In genomic region chr5:14250778-14251711, GRCh38 we compare ENCODE assay signal across 10 cellular contexts.
DNase-seq lines count a peak whose midpoint lies in the region; ATAC-seq and TF ChIP-seq lines count a peak whose summit lies in the region.
"Had no signal": no experiment of that assay in that cellular context is flagged by ENCODE, and none has a peak within 500 bp of the region (broad histone marks: within the 10 kb centered on the region; RNA-seq: fewer than 3 reads in every experiment).

No MANE protein-coding gene starts in this region.

- peak overlapping the region in 8 of 11 experiments; percentile 8 to 59 (median 37); a peak in 14 of 22 replicates for H3K9ac ChIP-seq in BLaER1 treated with 17β-estradiol and CSF1 and Interleukin-3, amounts not matched to agents 10 nM and 100 nM

- peak overlapping the region; percentile 62 to 92 (median 76) for H3K4me2 ChIP-seq in BLaER1 treated with 17β-estradiol and CSF1 and Interleukin-3, amounts not matched to agents 10 nM and 100 nM

- peak; percentile 64 for ATAC-seq in GM19455 (IDR thresholded peaks at IDR 0.05; ENCODE audit: unreplicated experiment)
- ATAC-seq in HG03460 (IDR thresholded peaks at IDR 0.05; ENCODE audit: unreplicated experiment), result peak; percentile 61
- ATAC-seq in gastroesophageal sphincter, result no peak
- no peak for ATAC-seq in esophagus mucosa
- ATAC-seq: naive thymus-derived CD8-positive, alpha-beta T cell had no signal

- H3K27ac ChIP-seq in BLaER1 treated with 17β-estradiol and CSF1 and Interleukin-3, amounts not matched to agents 10 nM and 100 nM, result peak overlapping the region in 10 of 11 experiments; percentile 4 to 71 (median 63); a peak in 18 of 22 replicates
- H3K27ac ChIP-seq in gastroesophageal sphincter, result peak overlapping the region; percentile 37 to 77 (median 74)
- H3K27ac ChIP-seq in vagina, result no peak overlapping the region
- H3K27ac ChIP-seq: colonic mucosa had no signal

- WGBS in gastroesophageal sphincter (ENCODE audit: low coverage in 1 of 2), 2 donors, result 79 to 90% methylated on average over 2 to 6 of the region's 11 CpGs

- TF ChIP-seq POLR2A in gastroesophageal sphincter (IDR thresholded peaks at IDR 0.05) (no peak), vagina (IDR thresholded peaks at IDR 0.05) (no peak)

- TF ChIP-seq CTCF in gastroesophageal sphincter (IDR thresholded peaks at IDR 0.05) (no peak), vagina (IDR thresholded peaks at IDR 0.05) (no peak)

- H3K36me3 ChIP-seq in BLaER1 treated with 17β-estradiol and CSF1 and Interleukin-3, amounts not matched to agents 10 nM and 100 nM, result peaks cover 25 to 39% (median 34%) of the 10 kb centered on the region in 11 experiments
- no peaks in the 10 kb centered on the region for H3K36me3 ChIP-seq in gastroesophageal sphincter
- no peaks in the 10 kb centered on the region for H3K36me3 ChIP-seq in vagina
- H3K36me3 ChIP-seq: colonic mucosa had no signal

- intact Hi-C loops in vagina (cut with DNase I), result no loop called here

- no peaks in the 10 kb centered on the region for H3K27me3 ChIP-seq in BLaER1 treated with 17β-estradiol and CSF1 and Interleukin-3, amounts not matched to agents 10 nM and 100 nM
- H3K27me3 ChIP-seq in gastroesophageal sphincter, result no peaks in the 10 kb centered on the region
- H3K27me3 ChIP-seq in vagina, result no peaks in the 10 kb centered on the region
- H3K27me3 ChIP-seq: colonic mucosa had no signal

- no peak for TF ChIP-seq EP300 in gastroesophageal sphincter (IDR thresholded peaks at IDR 0.05)

- peak overlapping the region in 5 of 10 experiments; percentile 26 to 48 (median 37); a peak in 8 of 20 replicates for H3K4me3 ChIP-seq in BLaER1 treated with 17β-estradiol and CSF1 and Interleukin-3, amounts not matched to agents 10 nM and 100 nM
- H3K4me3 ChIP-seq in gastroesophageal sphincter (no peak overlapping the region), vagina (no peak overlapping the region)
- H3K4me3 ChIP-seq: colonic mucosa had no signal

- peaks cover 38 to 68% (median 55%) of the 10 kb centered on the region in 10 experiments for H3K4me1 ChIP-seq in BLaER1 treated with 17β-estradiol and CSF1 and Interleukin-3, amounts not matched to agents 10 nM and 100 nM
- H3K4me1 ChIP-seq in gastroesophageal sphincter (peaks cover 0 to 96% (median 16%) of the 10 kb centered on the region in 3 donors), vagina (peaks cover 15% of the 10 kb centered on the region)

- no peak for DNase-seq in NAMALWA (ENCODE audit: low spot score)
- DNase-seq in vagina (ENCODE audit: extremely low spot score in 2 of 2), result no peak
- no peak for DNase-seq in NCI-H526 (lab: John Stamatoyannopoulos, UW)
- DNase-seq: naive thymus-derived CD8-positive, alpha-beta T cell had no signal

- peaks cover 35 to 44% (median 39%) of the 10 kb centered on the region in 11 experiments for H3K9me3 ChIP-seq in BLaER1 treated with 17β-estradiol and CSF1 and Interleukin-3, amounts not matched to agents 10 nM and 100 nM (replicated peaks in 1 of 11)
- H3K9me3 ChIP-seq in gastroesophageal sphincter, result no peaks in the 10 kb centered on the region
- no peaks in the 10 kb centered on the region for H3K9me3 ChIP-seq in vagina
- H3K9me3 ChIP-seq: colonic mucosa had no signal

- H4K20me1 ChIP-seq in BLaER1 treated with 17β-estradiol and CSF1 and Interleukin-3, amounts not matched to agents 10 nM and 100 nM, result peaks cover 59 to 90% (median 72%) of the 10 kb centered on the region in 11 experiments

Comparison
In these comparisons a context has a peak if more than half of its experiments do, and no peak if none do; other contexts are left out.
1. ATAC-seq: peak in GM19455 (single experiment) and HG03460 (single experiment); none in gastroesophageal sphincter (single experiment) and esophagus mucosa (single experiment).